19 cellular contexts compared by ENCODE assay signal in genomic region chr2:220279840-220280239, GRCh38.
DNase-seq lines count a peak whose midpoint lies in the region; ATAC-seq and TF ChIP-seq lines count a peak whose summit lies in the region.
"Had no signal": no experiment of that assay in that cellular context is flagged by ENCODE, and none has a peak within 500 bp of the region (broad histone marks: within the 10 kb centered on the region; RNA-seq: fewer than 3 reads in every experiment).

No MANE protein-coding gene starts in this region.

- H3K4me1 Mint-ChIP-seq in CD4-positive, alpha-beta T cell (ENCODE audit: low read depth), result no peaks in the 10 kb centered on the region
- H3K4me1 Mint-ChIP-seq: activated naive CD4-positive, alpha-beta T cell treated with anti-CD3 and anti-CD28 coated beads, Interleukin-2, amount 10 ng/mL, durations not matched to agents 7 days and 5 days; CD4-positive, CD25-positive, alpha-beta regulatory T cell; naive thymus-derived CD8-positive, alpha-beta T cell had no signal

- no peak overlapping the region for H3K27ac Mint-ChIP-seq in CD4-positive, alpha-beta T cell
- H3K27ac Mint-ChIP-seq: activated naive CD4-positive, alpha-beta T cell treated with anti-CD3 and anti-CD28 coated beads, Interleukin-2, amount 10 ng/mL, durations not matched to agents 7 days and 5 days; CD4-positive, CD25-positive, alpha-beta regulatory T cell; effector memory CD8-positive, alpha-beta T cell; naive thymus-derived CD8-positive, alpha-beta T cell; progenitor cell of endocrine pancreas had no signal

- H3K9ac ChIP-seq in smooth muscle cell (ENCODE audit: low read depth), result peak overlapping the region; percentile 71

- peak overlapping the region; percentile 34 for H2AFZ ChIP-seq in smooth muscle cell (ENCODE audit: low read depth)

- POLR2A ChIA-PET in CD4-positive, alpha-beta T cell (lab: Charles Lee), result no interaction called here

- H3K4me3 ChIP-seq in fibroblast of mammary gland (ENCODE audit: control insufficient read depth, low read depth, low read length), result no peak overlapping the region
- H3K4me3 ChIP-seq in smooth muscle cell, result no peak overlapping the region
- H3K4me3 ChIP-seq: MG63 had no signal

- DNase-seq in HCEC 1CT, result peak; percentile 48
- DNase-seq in fibroblast of mammary gland (ENCODE audit: low read depth), result peak; percentile 64
- no peak for DNase-seq in smooth muscle cell (lab: John Stamatoyannopoulos, UW; ENCODE audit: unreplicated experiment)
- DNase-seq in CD4-positive, alpha-beta T cell, result no peak
- no peak for DNase-seq in NCI-H82 treated with DMSO at 0.1 percent for 48 hours (lab: John Stamatoyannopoulos, UW; ENCODE audit: unreplicated experiment)
- DNase-seq: activated CD4-positive, alpha-beta T cell treated with anti-CD3 and anti-CD28 coated beads for 48 hours; activated CD8-positive, alpha-beta memory T cell treated with anti-CD3 and anti-CD28 coated beads, Interleukin-2, amount 50 U/mL, for 48 hours; activated naive CD4-positive, alpha-beta T cell treated with anti-CD3 and anti-CD28 coated beads, Interleukin-2, amount 10 ng/mL, durations not matched to agents 7 days and 5 days; CD4-positive, CD25-positive, alpha-beta regulatory T cell; effector memory CD8-positive, alpha-beta T cell; GOT3; naive thymus-derived CD8-positive, alpha-beta T cell; NCI-H187; stimulated activated CD4-positive, alpha-beta T cell treated with anti-CD3 and anti-CD28 coated beads, Interleukin-12 subunit alpha, Interleukin-12 subunit beta, amount 100 ng/mL, for 4 hours; stimulated activated naive CD4-positive, alpha-beta T cell treated with Interleukin-2 at 50 U/mL for 16 hours had no signal

- peaks cover 15% of the 10 kb centered on the region for H3K4me1 ChIP-seq in smooth muscle cell (ENCODE audit: low read depth)

- CTCF ChIA-PET in CD4-positive, alpha-beta T cell (lab: Charles Lee), result no interaction called here

- no peak for TF ChIP-seq CTCF in fibroblast of mammary gland (conservative IDR thresholded peaks at IDR 0.05; ENCODE audit: control insufficient read depth, insufficient read depth, low read depth, low read length)
- no peak for TF ChIP-seq CTCF in smooth muscle cell (IDR thresholded peaks at IDR 0.05; ENCODE audit: borderline replicate concordance, insufficient read depth, poor library complexity, severe bottlenecking)
- TF ChIP-seq CTCF in CD4-positive, alpha-beta T cell (IDR thresholded peaks at IDR 0.05), result no peak

- intact Hi-C loops in CD4-positive, alpha-beta T cell (cut with DNase I, micrococcal nuclease), result no loop called here

- H3K36me3 ChIP-seq in smooth muscle cell (ENCODE audit: low read depth), result no peaks in the 10 kb centered on the region
- H3K36me3 ChIP-seq: MG63 had no signal

- ATAC-seq in SK-N-SH treated with all-trans-retinoic acid at 6 μM for 48 hours (peak; percentile 84), GM21619 (IDR thresholded peaks at IDR 0.05; ENCODE audit: unreplicated experiment) (no peak)
- no peak for ATAC-seq in CD4-positive, alpha-beta T cell (ENCODE audit: poor library complexity)
- ATAC-seq: effector memory CD8-positive, alpha-beta T cell; naive thymus-derived CD8-positive, alpha-beta T cell had no signal

- H3K27me3 ChIP-seq in smooth muscle cell (ENCODE audit: low read depth), result no peaks in the 10 kb centered on the region
- H3K27me3 ChIP-seq in CD4-positive, alpha-beta T cell (ENCODE audit: control insufficient read depth, insufficient read depth, low read length), result no peaks in the 10 kb centered on the region
- H3K27me3 ChIP-seq: MG63 had no signal

- peak overlapping the region; percentile 95 for H3K27ac ChIP-seq in smooth muscle cell (ENCODE audit: low read depth)
- H3K27ac ChIP-seq in CD4-positive, alpha-beta T cell (ENCODE audit: low read depth, low read length), result no peak overlapping the region

- H3F3A ChIP-seq in smooth muscle cell (ENCODE audit: low read depth), result peaks cover 6% of the 10 kb centered on the region

- no peaks in the 10 kb centered on the region for H3K79me2 ChIP-seq in smooth muscle cell (ENCODE audit: low read depth)

- H4K20me1 ChIP-seq in smooth muscle cell (ENCODE audit: low read depth), result no peaks in the 10 kb centered on the region

- H3K4me3 Mint-ChIP-seq in CD4-positive, alpha-beta T cell, result no peak overlapping the region
- H3K4me3 Mint-ChIP-seq: activated naive CD4-positive, alpha-beta T cell treated with anti-CD3 and anti-CD28 coated beads, Interleukin-2, amount 10 ng/mL, durations not matched to agents 7 days and 5 days; CD4-positive, CD25-positive, alpha-beta regulatory T cell; effector memory CD8-positive, alpha-beta T cell; naive thymus-derived CD8-positive, alpha-beta T cell had no signal

- no peaks in the 10 kb centered on the region for H3K9me3 ChIP-seq in smooth muscle cell (replicated peaks; ENCODE audit: low read depth)
- no peaks in the 10 kb centered on the region for H3K9me3 ChIP-seq in CD4-positive, alpha-beta T cell (ENCODE audit: control insufficient read depth, low read length)
- H3K9me3 ChIP-seq: MG63 had no signal

- H3K27me3 Mint-ChIP-seq in CD4-positive, alpha-beta T cell, result no peaks in the 10 kb centered on the region
- H3K27me3 Mint-ChIP-seq: activated naive CD4-positive, alpha-beta T cell treated with anti-CD3 and anti-CD28 coated beads, Interleukin-2, amount 10 ng/mL, durations not matched to agents 7 days and 5 days; CD4-positive, CD25-positive, alpha-beta regulatory T cell; effector memory CD8-positive, alpha-beta T cell had no signal

- H3K36me3 Mint-ChIP-seq in CD4-positive, alpha-beta T cell (ENCODE audit: low read depth), result no peaks in the 10 kb centered on the region
- H3K36me3 Mint-ChIP-seq: activated naive CD4-positive, alpha-beta T cell treated with anti-CD3 and anti-CD28 coated beads, Interleukin-2, amount 10 ng/mL, durations not matched to agents 7 days and 5 days; CD4-positive, CD25-positive, alpha-beta regulatory T cell; naive thymus-derived CD8-positive, alpha-beta T cell had no signal

- H3K9me3 Mint-ChIP-seq in CD4-positive, alpha-beta T cell, result peaks cover 4% of the 10 kb centered on the region
- H3K9me3 Mint-ChIP-seq: activated naive CD4-positive, alpha-beta T cell treated with anti-CD3 and anti-CD28 coated beads, Interleukin-2, amount 10 ng/mL, durations not matched to agents 7 days and 5 days had no signal

- peak overlapping the region; percentile 79 for H3K4me2 ChIP-seq in smooth muscle cell

TF ChIP-seq in SK-N-SH treated with all-trans-retinoic acid at 6 μM for 48 hours, 23 proteins besides CTCF, POLR2A, EP300 and RAD21 (continues in another document):
- TF ChIP-seq CSRNP3 (CRISPR knock-in tag; IDR thresholded peaks at IDR 0.05) (no peak), PPARA (CRISPR knock-in tag; IDR thresholded peaks at IDR 0.05; ENCODE audit: borderline replicate concordance) (no peak), ZFP30 (CRISPR knock-in tag; IDR thresholded peaks at IDR 0.05) (no peak), TCF4 (CRISPR knock-in tag; IDR thresholded peaks at IDR 0.05; ENCODE audit: borderline replicate concordance) (no peak), CREB5 (CRISPR knock-in tag; IDR thresholded peaks at IDR 0.05; ENCODE audit: low read depth) (no peak), ZFP3 (CRISPR knock-in tag; IDR thresholded peaks at IDR 0.05) (no peak), ZNF70 (CRISPR knock-in tag; IDR thresholded peaks at IDR 0.05) (no peak), GLIS3 (CRISPR knock-in tag; IDR thresholded peaks at IDR 0.05) (no peak), ESRRG (CRISPR knock-in tag; IDR thresholded peaks at IDR 0.05) (no peak), POU6F1 (CRISPR knock-in tag; IDR thresholded peaks at IDR 0.05; ENCODE audit: borderline replicate concordance, low read depth) (no peak), ZNF8 (CRISPR knock-in tag; IDR thresholded peaks at IDR 0.05) (no peak), OSR1 (CRISPR knock-in tag; IDR thresholded peaks at IDR 0.05) (no peak), TOX (CRISPR knock-in tag; IDR thresholded peaks at IDR 0.05; ENCODE audit: borderline replicate concordance) (peak; percentile 63; the same call in 1 of the 2 replicates)

Comparison
In these comparisons a context has a peak if more than half of its experiments do, and no peak if none do; other contexts are left out.
1. DNase-seq: peak in HCEC 1CT (single experiment) and fibroblast of mammary gland (single experiment); none in smooth muscle cell (single experiment), CD4-positive, alpha-beta T cell (0 of 10) and NCI-H82 treated with DMSO at 0.1 percent for 48 hours (single experiment).